ENCODE assay signal across 1 cellular context in genomic region chr3:15903776-15904720, GRCh38.
TF ChIP-seq lines count a peak whose summit lies in the region.

No MANE protein-coding gene starts in this region.

TF ChIP-seq in K562, 482 proteins besides CTCF, POLR2A, EP300 and RAD21:
- TF ChIP-seq CEBPG (CRISPR knock-in tag; IDR thresholded peaks at IDR 0.05) (no peak), CEBPG (tag; conservative IDR thresholded peaks at IDR 0.05 in 1 of 2, IDR thresholded peaks at IDR 0.05 in 1 of 2) (0 out of 4 replicates have a peak, but pooled peaks of 1 of the 2 experiments have one; percentile 18), NFE2 (IDR thresholded peaks at IDR 0.05; ENCODE audit: low read depth) (no peak), TCF7 (IDR thresholded peaks at IDR 0.05; ENCODE audit: borderline replicate concordance) (no peak), LEF1 (IDR thresholded peaks at IDR 0.05) (no peak), ZNF224 (CRISPR knock-in tag; IDR thresholded peaks at IDR 0.05) (no peak), ZFP30 (CRISPR knock-in tag; IDR thresholded peaks at IDR 0.05; ENCODE audit: borderline replicate concordance) (no peak), FOXK2 (conservative IDR thresholded peaks at IDR 0.05 in 1 of 2, IDR thresholded peaks at IDR 0.05 in 1 of 2; ENCODE audit: low read depth in 2 of 2) (no peak), MYBL2 (IDR thresholded peaks at IDR 0.05; ENCODE audit: low read depth) (no peak), MYBL2 (CRISPR knock-in tag; IDR thresholded peaks at IDR 0.05; ENCODE audit: borderline replicate concordance) (no peak), C11orf30 (IDR thresholded peaks at IDR 0.05; ENCODE audit: low read depth) (no peak)
- TF ChIP-seq, protein P1, sequence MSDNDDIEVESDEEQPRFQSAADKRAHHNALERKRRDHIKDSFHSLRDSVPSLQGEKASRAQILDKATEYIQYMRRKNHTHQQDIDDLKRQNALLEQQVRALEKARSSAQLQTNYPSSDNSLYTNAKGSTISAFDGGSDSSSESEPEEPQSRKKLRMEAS (CRISPR knock-in tag; IDR thresholded peaks at IDR 0.05) = no peak
- TF ChIP-seq, protein P2, sequence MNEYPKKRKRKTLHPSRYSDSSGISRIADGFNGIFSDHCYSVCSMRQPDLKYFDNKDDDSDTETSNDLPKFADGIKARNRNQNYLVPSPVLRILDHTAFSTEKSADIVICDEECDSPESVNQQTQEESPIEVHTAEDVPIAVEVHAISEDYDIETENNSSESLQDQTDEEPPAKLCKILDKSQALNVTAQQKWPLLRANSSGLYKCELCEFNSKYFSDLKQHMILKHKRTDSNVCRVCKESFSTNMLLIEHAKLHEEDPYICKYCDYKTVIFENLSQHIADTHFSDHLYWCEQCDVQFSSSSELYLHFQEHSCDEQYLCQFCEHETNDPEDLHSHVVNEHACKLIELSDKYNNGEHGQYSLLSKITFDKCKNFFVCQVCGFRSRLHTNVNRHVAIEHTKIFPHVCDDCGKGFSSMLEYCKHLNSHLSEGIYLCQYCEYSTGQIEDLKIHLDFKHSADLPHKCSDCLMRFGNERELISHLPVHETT (CRISPR knock-in tag; conservative IDR thresholded peaks at IDR 0.05 in 1 of 2, IDR thresholded peaks at IDR 0.05 in 1 of 2) = 0 out of 4 replicates have a peak, but pooled peaks of 1 of the 2 experiments have one; percentile 6
